16 cellular contexts compared by ENCODE assay signal in the genomic region with DNA sequence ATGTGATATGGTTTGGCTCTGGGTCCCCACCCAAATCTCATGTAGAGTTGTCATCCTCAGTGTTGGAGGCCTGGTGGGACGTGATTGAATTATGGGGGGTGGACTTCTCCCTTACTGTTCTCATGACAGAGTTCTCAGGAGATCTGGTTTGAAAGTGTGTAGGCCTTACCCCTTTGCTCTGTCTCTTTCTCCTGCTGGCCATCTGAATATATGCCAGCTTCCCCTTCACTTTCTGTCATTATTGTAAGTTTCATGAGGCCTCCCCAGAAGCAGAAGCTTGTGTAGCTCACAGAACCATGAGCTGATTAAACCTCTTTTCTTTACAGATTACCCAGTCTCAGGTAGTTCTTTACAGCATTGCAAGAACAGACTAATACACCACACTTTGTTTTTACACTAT.
A peak's percentile ranks its signal among the peaks of the same experiment; 100 is the strongest.
DNase-seq lines count a peak whose midpoint lies in the region; ATAC-seq lines count a peak whose summit lies in the region.
"Had no signal": no experiment of that assay in that cellular context is flagged by ENCODE, and none has a peak within 500 bp of the region (broad histone marks: within the 10 kb centered on the region; RNA-seq: fewer than 3 reads in every experiment).

No MANE protein-coding gene starts in this region.

- H3K27me3 Mint-ChIP-seq in activated CD8-positive, alpha-beta memory T cell treated with anti-CD3 and anti-CD28 coated beads, Interleukin-2, amount 10 ng/mL, durations not matched to agents 7 days and 5 days: peaks cover 2% of the 10 kb centered on the region
- no peaks in the 10 kb centered on the region for H3K27me3 Mint-ChIP-seq in stimulated activated memory B cell treated with anti-CD40 and anti-IgM and Interleukin-4, amounts not matched to agents 10 μg/mL and 1 μg/mL and 100 μg/mL, for 72 hours
- H3K27me3 Mint-ChIP-seq: B cell; CD4-positive, CD25-positive, alpha-beta regulatory T cell had no signal

- no peaks in the 10 kb centered on the region for H3K36me3 Mint-ChIP-seq in activated CD8-positive, alpha-beta memory T cell treated with anti-CD3 and anti-CD28 coated beads, Interleukin-2, amount 10 ng/mL, durations not matched to agents 7 days and 5 days
- no peaks in the 10 kb centered on the region for H3K36me3 Mint-ChIP-seq in stimulated activated memory B cell treated with anti-CD40 and anti-IgM and Interleukin-4, amounts not matched to agents 10 μg/mL and 1 μg/mL and 100 μg/mL, for 72 hours
- H3K36me3 Mint-ChIP-seq: CD4-positive, CD25-positive, alpha-beta regulatory T cell; CD8-positive, alpha-beta memory T cell had no signal

- intact Hi-C loops in Right ventricle myocardium superior (cut with DNase I): no loop called here
- intact Hi-C loops in head of caudate nucleus (cut with DNase I): no loop called here

- CTCF ChIA-PET in activated CD8-positive, alpha-beta memory T cell treated with anti-CD3 and anti-CD28 coated beads, Interleukin-2, amount 10 ng/mL, durations not matched to agents 7 days and 5 days (lab: Charles Lee): no interaction called here

- no peak for DNase-seq in activated CD8-positive, alpha-beta memory T cell treated with anti-CD3 and anti-CD28 coated beads, Interleukin-2, amount 10 ng/mL, durations not matched to agents 7 days and 5 days
- no peak for DNase-seq in activated CD8-positive, alpha-beta memory T cell treated with anti-CD3 and anti-CD28 coated beads for 24 hours
- peak; percentile 17 for DNase-seq in SK-N-DZ (ENCODE audit: low spot score)
- peak; percentile 63 for DNase-seq in cerebellar cortex (ENCODE audit: low spot score)
- no peak for DNase-seq in Right ventricle myocardium superior
- no peak for DNase-seq in stimulated activated naive CD4-positive, alpha-beta T cell treated with Interleukin-2 at 50 U/mL for 16 hours (lab: John Stamatoyannopoulos, UW)
- no peak for DNase-seq in head of caudate nucleus
- DNase-seq: CD4-positive, CD25-positive, alpha-beta regulatory T cell; CD8-positive, alpha-beta memory T cell; COR-L47; DMS153; DMS79; GF-D8; H9 had no signal

- no peaks in the 10 kb centered on the region for H3K9me3 Mint-ChIP-seq in activated CD8-positive, alpha-beta memory T cell treated with anti-CD3 and anti-CD28 coated beads, Interleukin-2, amount 10 ng/mL, durations not matched to agents 7 days and 5 days (ENCODE audit: low read depth)
- peaks cover 3% of the 10 kb centered on the region for H3K9me3 Mint-ChIP-seq in stimulated activated memory B cell treated with anti-CD40 and anti-IgM and Interleukin-4, amounts not matched to agents 10 μg/mL and 1 μg/mL and 100 μg/mL, for 72 hours
- H3K9me3 Mint-ChIP-seq: CD4-positive, CD25-positive, alpha-beta regulatory T cell; CD8-positive, alpha-beta memory T cell; H9 had no signal

- H3K4me1 Mint-ChIP-seq in activated CD8-positive, alpha-beta memory T cell treated with anti-CD3 and anti-CD28 coated beads, Interleukin-2, amount 10 ng/mL, durations not matched to agents 7 days and 5 days: no peaks in the 10 kb centered on the region
- H3K4me1 Mint-ChIP-seq in stimulated activated memory B cell treated with anti-CD40 and anti-IgM and Interleukin-4, amounts not matched to agents 10 μg/mL and 1 μg/mL and 100 μg/mL, for 72 hours: no peaks in the 10 kb centered on the region
- H3K4me1 Mint-ChIP-seq: B cell; CD4-positive, CD25-positive, alpha-beta regulatory T cell; CD8-positive, alpha-beta memory T cell had no signal

- no peak for ATAC-seq in activated CD8-positive, alpha-beta memory T cell treated with anti-CD3 and anti-CD28 coated beads, Interleukin-2, amount 10 ng/mL, durations not matched to agents 7 days and 5 days
- ATAC-seq in stimulated activated memory B cell treated with anti-CD40 and anti-IgM and Interleukin-4, amounts not matched to agents 10 μg/mL and 1 μg/mL and 100 μg/mL, for 72 hours: peak; percentile 41
- ATAC-seq in Right ventricle myocardium superior (ENCODE audit: poor library complexity): no peak

- peak overlapping the region; percentile 2 for H3K27ac Mint-ChIP-seq in activated CD8-positive, alpha-beta memory T cell treated with anti-CD3 and anti-CD28 coated beads, Interleukin-2, amount 10 ng/mL, durations not matched to agents 7 days and 5 days
- no peak overlapping the region for H3K27ac Mint-ChIP-seq in stimulated activated memory B cell treated with anti-CD40 and anti-IgM and Interleukin-4, amounts not matched to agents 10 μg/mL and 1 μg/mL and 100 μg/mL, for 72 hours
- H3K27ac Mint-ChIP-seq: B cell; CD4-positive, CD25-positive, alpha-beta regulatory T cell; CD8-positive, alpha-beta memory T cell had no signal

- H3K4me3 Mint-ChIP-seq in activated CD8-positive, alpha-beta memory T cell treated with anti-CD3 and anti-CD28 coated beads, Interleukin-2, amount 10 ng/mL, durations not matched to agents 7 days and 5 days: no peak overlapping the region
- H3K4me3 Mint-ChIP-seq in stimulated activated memory B cell treated with anti-CD40 and anti-IgM and Interleukin-4, amounts not matched to agents 10 μg/mL and 1 μg/mL and 100 μg/mL, for 72 hours: no peak overlapping the region
- H3K4me3 Mint-ChIP-seq: B cell; CD4-positive, CD25-positive, alpha-beta regulatory T cell; CD8-positive, alpha-beta memory T cell; H9 had no signal

Comparison
In these comparisons a context has a peak if more than half of its experiments do, and no peak if none do; other contexts are left out.
1. DNase-seq: peak in SK-N-DZ (single experiment) and cerebellar cortex (single experiment); none in activated CD8-positive, alpha-beta memory T cell treated with anti-CD3 and anti-CD28 coated beads, Interleukin-2, amount 10 ng/mL, durations not matched to agents 7 days and 5 days (single experiment), activated CD8-positive, alpha-beta memory T cell treated with anti-CD3 and anti-CD28 coated beads for 24 hours (single experiment), Right ventricle myocardium superior (single experiment), stimulated activated naive CD4-positive, alpha-beta T cell treated with Interleukin-2 at 50 U/mL for 16 hours (single experiment) and head of caudate nucleus (0 of 42).